Comparison of ENCODE assay signal across 11 cellular contexts in genomic region chr3:9820944-9821343, GRCh38. TPM values are rescaled to one million over a fixed set of nuclear protein-coding genes. Genes with fewer than 3 reads are reported as not detected.
DNase-seq lines count a peak whose midpoint lies in the region; ATAC-seq and TF ChIP-seq lines count a peak whose summit lies in the region.
"Had no signal": no experiment of that assay in that cellular context is flagged by ENCODE, and none has a peak within 500 bp of the region (broad histone marks: within the 10 kb centered on the region; RNA-seq: fewer than 3 reads in every experiment).

No MANE protein-coding gene starts in this region.

- no peak overlapping the region for H3K4me2 ChIP-seq in H9 (ENCODE audit: insufficient read depth, insufficient read length, low read length)

- H3K4ac ChIP-seq in H9 (ENCODE audit: low read depth, low read length), result no peak overlapping the region

- H2BK12ac ChIP-seq in H9 (ENCODE audit: insufficient read length, low read depth, low read length), result no peak overlapping the region

- CTCF ChIA-PET in A673 (lab: Charles Lee), result no interaction called here

- H4K91ac ChIP-seq in H9 (ENCODE audit: insufficient read length, low read depth, low read length), result no peak overlapping the region

- peak; percentile 50 for TF ChIP-seq CTCF in A673 (conservative IDR thresholded peaks at IDR 0.05; ENCODE audit: low read depth, low read length)
- TF ChIP-seq CTCF in H9 (conservative IDR thresholded peaks at IDR 0.05), result peak; percentile 67
- TF ChIP-seq CTCF in foreskin fibroblast (IDR thresholded peaks at IDR 0.05; ENCODE audit: low read depth, low read length), result peak; percentile 28

- no TSS peak for BruUV-seq in A673 (replicated peaks; lab: Mats Ljungman, UMichigan)

- H2AK5ac ChIP-seq in H9 (ENCODE audit: insufficient read length, low read length), result no peak overlapping the region

- no peaks in the 10 kb centered on the region for H3K36me3 ChIP-seq in A673 (ENCODE audit: insufficient read depth, low read length, poor library complexity, severe bottlenecking)
- H3K36me3 ChIP-seq: gastrocnemius medialis had no signal

- no peak overlapping the region for H2BK15ac ChIP-seq in H9 (ENCODE audit: low read depth, low read length)

- H3K18ac ChIP-seq in H9 (ENCODE audit: insufficient read length, low read depth, low read length), result no peak overlapping the region

- no peak overlapping the region for H3K56ac ChIP-seq in H9 (ENCODE audit: insufficient read length, low read depth, low read length)

- no peaks in the 10 kb centered on the region for H3K23me2 ChIP-seq in H9 (ENCODE audit: insufficient read length, low read depth, low read length, poor library complexity, severe bottlenecking)

- no peak overlapping the region for H2AFZ ChIP-seq in H9 (ENCODE audit: low read length)

- no peak overlapping the region for H2BK20ac ChIP-seq in H9 (ENCODE audit: low read depth, low read length, poor library complexity, severe bottlenecking)

- H3K79me2 ChIP-seq in H9 (ENCODE audit: insufficient read depth, low read length), result no peaks in the 10 kb centered on the region

- H3K27me3 Mint-ChIP-seq in H9 (ENCODE audit: low read depth), result peaks cover 4% of the 10 kb centered on the region
- no peaks in the 10 kb centered on the region for H3K27me3 Mint-ChIP-seq in activated T-helper 2 cell treated with anti-CD3 and anti-CD28 coated beads, Interferon-gamma antibody, Interleukin-2, Interleukin-4, amounts not matched to agents 10 μg/mL and 5 μg/mL and 100 μg/mL, durations not matched to agents 14 hours and 24 hours and 36 hours (ENCODE audit: low read depth)

- H3K27me3 ChIP-seq in A673 (replicated peaks; ENCODE audit: insufficient read depth, low read depth, low read length, poor library complexity), result no peaks in the 10 kb centered on the region
- H3K27me3 ChIP-seq in H9 (ENCODE audit: insufficient read depth, low read length), result no peaks in the 10 kb centered on the region
- H3K27me3 ChIP-seq: gastrocnemius medialis had no signal

- H3K4me1 ChIP-seq in A673 (ENCODE audit: insufficient read depth, low read length, poor library complexity, severe bottlenecking) (no peaks in the 10 kb centered on the region), H9 (ENCODE audit: insufficient read depth, low read length) (no peaks in the 10 kb centered on the region)

- POLR2A ChIA-PET in A673 (lab: Charles Lee; ENCODE audit: low non-redundant PET), result no interaction called here

- H2BK120ac ChIP-seq in H9 (ENCODE audit: low read depth, low read length, poor library complexity, severe bottlenecking), result no peak overlapping the region

- H3K9me3 ChIP-seq in A673 (ENCODE audit: low read depth, low read length, poor library complexity, severe bottlenecking) (no peaks in the 10 kb centered on the region), H9 (ENCODE audit: control insufficient read depth, low read depth, low read length) (no peaks in the 10 kb centered on the region)
- H3K9me3 ChIP-seq: gastrocnemius medialis had no signal

- H3K4me3 Mint-ChIP-seq in H9, result no peak overlapping the region
- H3K4me3 Mint-ChIP-seq in activated T-helper 2 cell treated with anti-CD3 and anti-CD28 coated beads, Interferon-gamma antibody, Interleukin-2, Interleukin-4, amounts not matched to agents 10 μg/mL and 5 μg/mL and 100 μg/mL, durations not matched to agents 14 hours and 24 hours and 36 hours (ENCODE audit: low read depth), result no peak overlapping the region
- H3K4me3 Mint-ChIP-seq: activated naive CD4-positive, alpha-beta T cell treated with anti-CD3 and anti-CD28 coated beads for 36 hours had no signal

- intact Hi-C loops in A673 (cut with micrococcal nuclease; ENCODE audit: unreplicated experiment), result no loop called here
- intact Hi-C loops in activated T-helper 2 cell treated with anti-CD3 and anti-CD28 coated beads, Interferon-gamma antibody, Interleukin-2, Interleukin-4, amounts not matched to agents 10 μg/mL and 5 μg/mL and 100 μg/mL, durations not matched to agents 14 hours and 24 hours and 36 hours (cut with micrococcal nuclease), result no loop called here

- no peak overlapping the region for H3K23ac ChIP-seq in H9 (ENCODE audit: insufficient read length, low read depth, low read length)

- no peaks in the 10 kb centered on the region for H4K20me1 ChIP-seq in H9 (ENCODE audit: control insufficient read depth, insufficient read depth, insufficient read length)

- peaks cover 14 to 18% of the 10 kb centered on the region in 2 experiments for H3K4me1 Mint-ChIP-seq in H9
- peaks cover 5% of the 10 kb centered on the region for H3K4me1 Mint-ChIP-seq in activated T-helper 2 cell treated with anti-CD3 and anti-CD28 coated beads, Interferon-gamma antibody, Interleukin-2, Interleukin-4, amounts not matched to agents 10 μg/mL and 5 μg/mL and 100 μg/mL, durations not matched to agents 14 hours and 24 hours and 36 hours (ENCODE audit: low read depth)

- no peak overlapping the region for H3T11ph ChIP-seq in H9 (ENCODE audit: low read length)

- H3K9me3 Mint-ChIP-seq in H9, result no peaks in the 10 kb centered on the region
- no peaks in the 10 kb centered on the region for H3K9me3 Mint-ChIP-seq in activated T-helper 2 cell treated with anti-CD3 and anti-CD28 coated beads, Interferon-gamma antibody, Interleukin-2, Interleukin-4, amounts not matched to agents 10 μg/mL and 5 μg/mL and 100 μg/mL, durations not matched to agents 14 hours and 24 hours and 36 hours
- H3K9me3 Mint-ChIP-seq: activated naive CD4-positive, alpha-beta T cell treated with anti-CD3 and anti-CD28 coated beads for 36 hours had no signal

- no peak overlapping the region for H2BK5ac ChIP-seq in H9 (ENCODE audit: insufficient read length, low read length)

- H3K79me1 ChIP-seq in H9 (ENCODE audit: insufficient read depth, low read depth, low read length, poor library complexity, severe bottlenecking), result no peaks in the 10 kb centered on the region

- no peak overlapping the region for H3K27ac ChIP-seq in A673 (ENCODE audit: low read depth, low read length, poor library complexity, severe bottlenecking)
- H3K27ac ChIP-seq in H9 (ENCODE audit: insufficient read length, low read depth, low read length), result no peak overlapping the region
- H3K27ac ChIP-seq: gastrocnemius medialis had no signal

- peak; percentile 52 for DNase-seq in A673 (ENCODE audit: low spot score)
- DNase-seq in H9, result peak; percentile 55
- peak in 1 of 2 donors; percentile 61 for DNase-seq in foreskin fibroblast
- no peak for DNase-seq in activated T-helper 2 cell treated with anti-CD3 and anti-CD28 coated beads, Interferon-gamma antibody, Interleukin-2, Interleukin-4, amounts not matched to agents 10 μg/mL and 5 μg/mL and 100 μg/mL, durations not matched to agents 14 hours and 24 hours and 36 hours (ENCODE audit: low spot score)
- no peak for DNase-seq in activated CD4-positive, alpha-beta T cell treated with anti-CD3 and anti-CD28 coated beads, Interleukin-2, amount 50 U/mL, for 4 hours
- no peak for DNase-seq in mesenteric fat pad (ENCODE audit: low spot score)
- DNase-seq: activated naive CD4-positive, alpha-beta T cell treated with anti-CD3 and anti-CD28 coated beads for 36 hours; gastrocnemius medialis; T-helper 9 cell had no signal

- ATAC-seq in SK-N-SH treated with all-trans-retinoic acid at 6 μM for 48 hours, result peak; percentile 85
- ATAC-seq in HG02571 (IDR thresholded peaks at IDR 0.05; ENCODE audit: unreplicated experiment), result no peak
- ATAC-seq: gastrocnemius medialis had no signal

- H3K27ac Mint-ChIP-seq in H9, result no peak overlapping the region; a peak in 1 of 7 replicates
- H3K27ac Mint-ChIP-seq in activated T-helper 2 cell treated with anti-CD3 and anti-CD28 coated beads, Interferon-gamma antibody, Interleukin-2, Interleukin-4, amounts not matched to agents 10 μg/mL and 5 μg/mL and 100 μg/mL, durations not matched to agents 14 hours and 24 hours and 36 hours, result no peak overlapping the region
- H3K27ac Mint-ChIP-seq: activated naive CD4-positive, alpha-beta T cell treated with anti-CD3 and anti-CD28 coated beads for 36 hours had no signal

- no peak overlapping the region for H3K4me3 ChIP-seq in A673 (ENCODE audit: low read depth, low read length, poor library complexity, severe bottlenecking)
- no peak overlapping the region for H3K4me3 ChIP-seq in foreskin fibroblast (ENCODE audit: low read depth in 1 of 2, low read length in 2 of 2)
- H3K4me3 ChIP-seq: gastrocnemius medialis had no signal

- no CpG with 5 or more reads among the region's 2 CpGs for WGBS in H9 (ENCODE audit: extremely low coverage, insufficient read length, low lambda C conversion rate)

- H4K8ac ChIP-seq in H9 (replicated peaks; ENCODE audit: insufficient read length, low read depth, low read length), result no peak overlapping the region

- no peak overlapping the region for H3K9ac ChIP-seq in H9 (ENCODE audit: extremely low read depth, insufficient read length, low read length)

- H4K5ac ChIP-seq in H9 (ENCODE audit: insufficient read length, low read depth, low read length), result no peak overlapping the region

- no peak overlapping the region for H3K14ac ChIP-seq in H9 (ENCODE audit: insufficient read depth, low read length)

- H3K36me3 Mint-ChIP-seq in H9 (ENCODE audit: insufficient read depth in 1 of 3, low read depth in 3 of 3), result no peaks in the 10 kb centered on the region; a peak in 1 of 7 replicates
- H3K36me3 Mint-ChIP-seq in activated T-helper 2 cell treated with anti-CD3 and anti-CD28 coated beads, Interferon-gamma antibody, Interleukin-2, Interleukin-4, amounts not matched to agents 10 μg/mL and 5 μg/mL and 100 μg/mL, durations not matched to agents 14 hours and 24 hours and 36 hours (ENCODE audit: low read depth), result peaks cover 16% of the 10 kb centered on the region

RNA-seq across cellular contexts. Expression of gene TTLL3, which starts 10.9 kb away (rescaled TPM):
- total RNA-seq in A673 (2021) (6.7 and 9.5 TPM in 2 replicates), H9 (2021) (10.3 and 14.4 TPM in 2 replicates), mesenteric fat pad (31.0 TPM)
- 51.0 and 56.5 TPM in 2 replicates for total RNA-seq in activated T-helper 2 cell treated with anti-CD3 and anti-CD28 coated beads, Interferon-gamma antibody, Interleukin-2, Interleukin-4, amounts not matched to agents 10 μg/mL and 5 μg/mL and 100 μg/mL, durations not matched to agents 14 hours and 24 hours and 36 hours

RNA-seq across cellular contexts. Expression of gene RPUSD3, which starts 22.9 kb away (rescaled TPM):
- total RNA-seq in A673 (2021) (46.9 and 67.2 TPM in 2 replicates), H9 (2021) (59.5 TPM in 2 replicates), mesenteric fat pad (25.6 TPM)
- total RNA-seq in activated T-helper 2 cell treated with anti-CD3 and anti-CD28 coated beads, Interferon-gamma antibody, Interleukin-2, Interleukin-4, amounts not matched to agents 10 μg/mL and 5 μg/mL and 100 μg/mL, durations not matched to agents 14 hours and 24 hours and 36 hours, result 70.0 and 71.1 TPM in 2 replicates

RNA-seq across cellular contexts. Expression of gene ARPC4, which starts 28.1 kb away (rescaled TPM):
- total RNA-seq in A673 (2021) (128 and 152 TPM in 2 replicates), H9 (2021) (161 and 164 TPM in 2 replicates), mesenteric fat pad (151 TPM)
- 253 and 268 TPM in 2 replicates for total RNA-seq in activated T-helper 2 cell treated with anti-CD3 and anti-CD28 coated beads, Interferon-gamma antibody, Interleukin-2, Interleukin-4, amounts not matched to agents 10 μg/mL and 5 μg/mL and 100 μg/mL, durations not matched to agents 14 hours and 24 hours and 36 hours

RNA-seq across cellular contexts. Expression of gene TADA3, which starts 28.7 kb away (rescaled TPM):
- total RNA-seq in A673 (2021) (46.1 and 49.6 TPM in 2 replicates), H9 (2021) (49.8 and 51.3 TPM in 2 replicates), mesenteric fat pad (40.4 TPM)
- 86.6 and 89.2 TPM in 2 replicates for total RNA-seq in activated T-helper 2 cell treated with anti-CD3 and anti-CD28 coated beads, Interferon-gamma antibody, Interleukin-2, Interleukin-4, amounts not matched to agents 10 μg/mL and 5 μg/mL and 100 μg/mL, durations not matched to agents 14 hours and 24 hours and 36 hours

RNA-seq across cellular contexts. Expression of gene CAMK1, which starts 51.2 kb away (rescaled TPM):
- total RNA-seq in A673 (2021), result 26.7 and 28.0 TPM in 2 replicates
- 9.0 and 9.2 TPM in 2 replicates for total RNA-seq in H9 (2021)
- total RNA-seq in activated T-helper 2 cell treated with anti-CD3 and anti-CD28 coated beads, Interferon-gamma antibody, Interleukin-2, Interleukin-4, amounts not matched to agents 10 μg/mL and 5 μg/mL and 100 μg/mL, durations not matched to agents 14 hours and 24 hours and 36 hours, result 113 and 116 TPM in 2 replicates
- total RNA-seq in mesenteric fat pad, result 98.6 TPM

Comparison
In these comparisons a context has a peak if more than half of its experiments do, and no peak if none do; other contexts are left out.
1. DNase-seq: peak in A673 (single experiment) and H9 (single experiment); none in activated T-helper 2 cell treated with anti-CD3 and anti-CD28 coated beads, Interferon-gamma antibody, Interleukin-2, Interleukin-4, amounts not matched to agents 10 μg/mL and 5 μg/mL and 100 μg/mL, durations not matched to agents 14 hours and 24 hours and 36 hours (single experiment), activated CD4-positive, alpha-beta T cell treated with anti-CD3 and anti-CD28 coated beads, Interleukin-2, amount 50 U/mL, for 4 hours (0 of 2) and mesenteric fat pad (single experiment).
2. Peak in every context shown above with its lines, with median percentiles within 50 percentile points of each other: CTCF ChIP-seq.